Comparison of ENCODE assay signal across 13 cellular contexts in genomic region chr17:47225911-47226688, GRCh38. TPM values are rescaled to one million over a fixed set of nuclear protein-coding genes. Genes with fewer than 3 reads are reported as not detected.
DNase-seq lines count a peak whose midpoint lies in the region; ATAC-seq, FAIRE-seq and TF ChIP-seq lines count a peak whose summit lies in the region.
"Had no signal": no experiment of that assay in that cellular context is flagged by ENCODE, and none has a peak within 500 bp of the region (broad histone marks: within the 10 kb centered on the region; RNA-seq: fewer than 3 reads in every experiment).

No MANE protein-coding gene starts in this region.

- CTCF ChIA-PET in HEK293T (lab: Yijun Ruan, JAX), result no interaction called here

- in situ Hi-C loops in GM23248 (cut with MboI), result no loop called here

- H3K4me3 ChIP-seq in GM23248, result no peak overlapping the region
- no peak overlapping the region for H3K4me3 ChIP-seq in cardiac fibroblast (replicated peaks in 1 of 2; ENCODE audit: low read depth in 2 of 2, low read length in 2 of 2)
- H3K4me3 ChIP-seq in kidney (ENCODE audit: low read length in 2 of 2), result no peak overlapping the region
- H3K4me3 ChIP-seq in small intestine (ENCODE audit: low read depth in 1 of 2, low read length in 2 of 2), result no peak overlapping the region
- H3K4me3 ChIP-seq: SJCRH30 had no signal

- POLR2A ChIA-PET in HEK293T (lab: Yijun Ruan, JAX), result interaction anchor here (0.5 kb wide), 1 partner anchor 159 kb away, joined by 3 read pairs; no protein-coding TSS in a partner anchor

- H3K9ac ChIP-seq in GM23248 (0 out of 2 replicates have a peak overlapping the region, but pooled peaks have one; percentile 5), kidney (ENCODE audit: low read length in 2 of 2) (peak overlapping the region in 1 of 2 donors; percentile 37)

- no peaks in the 10 kb centered on the region for H3K9me3 ChIP-seq in GM23248 (ENCODE audit: low read depth)
- H3K9me3 ChIP-seq in kidney (ENCODE audit: control insufficient read depth in 1 of 2, low read length in 2 of 2), result no peaks in the 10 kb centered on the region
- no peaks in the 10 kb centered on the region for H3K9me3 ChIP-seq in small intestine (ENCODE audit: control insufficient read depth, low read depth)

- intact Hi-C loops in kidney (cut with DNase I), result no loop called here

- H3K4me2 ChIP-seq in GM23248 (ENCODE audit: unreplicated experiment), result peak overlapping the region; percentile 67

- H3K4me1 ChIP-seq in GM23248 (ENCODE audit: insufficient read depth) (peaks cover 25% of the 10 kb centered on the region), kidney (ENCODE audit: control insufficient read depth in 1 of 2, insufficient read depth in 1 of 2, low read depth in 1 of 2, low read length in 2 of 2) (peaks cover 24 to 32% of the 10 kb centered on the region in 2 donors), small intestine (ENCODE audit: control insufficient read depth in 2 of 2, insufficient read depth in 1 of 2, low read depth in 1 of 2, low read length in 1 of 2) (peaks cover 11 to 12% of the 10 kb centered on the region in 2 donors)

- H3K27me3 ChIP-seq in GM23248 (replicated peaks; ENCODE audit: insufficient read depth), result no peaks in the 10 kb centered on the region
- no peaks in the 10 kb centered on the region for H3K27me3 ChIP-seq in small intestine (ENCODE audit: control insufficient read depth in 2 of 2, insufficient read depth in 2 of 2, low read length in 2 of 2)
- H3K27me3 ChIP-seq: SJCRH30 had no signal

- H3K27ac ChIP-seq in GM23248, result peak overlapping the region; percentile 48; the same call in 1 of the 2 replicates
- H3K27ac ChIP-seq in kidney (ENCODE audit: low read depth in 2 of 2, low read length in 2 of 2), result peak overlapping the region; percentile 72 to 87
- H3K27ac ChIP-seq in small intestine (ENCODE audit: low read depth in 1 of 2, low read length in 1 of 2), result peak overlapping the region; percentile 42 to 43

- H3K79me2 ChIP-seq in GM23248 (ENCODE audit: insufficient read depth), result no peaks in the 10 kb centered on the region

- no peak for FAIRE-seq in kidney (lab: Jason Lieb, UNC)
- FAIRE-seq in small intestine (lab: Jason Lieb, UNC), result no peak

- peak; percentile 18 for DNase-seq in GM23248
- DNase-seq in cardiac fibroblast (ENCODE audit: low read depth in 2 of 2), result peak; percentile 35
- no peak for DNase-seq in kidney
- no peak for DNase-seq in small intestine
- DNase-seq in ureter (ENCODE audit: low spot score), result no peak
- no peak for DNase-seq in HEK293T (ENCODE audit: extremely low spot score)
- DNase-seq in nucleus accumbens (lab: John Stamatoyannopoulos, UW), result no peak
- DNase-seq: CD4-positive, alpha-beta memory T cell; NCI-H1436; NCI-H526 treated with DMSO at 0.1 percent for 48 hours had no signal

- H4K20me1 ChIP-seq in GM23248 (ENCODE audit: insufficient read depth), result no peaks in the 10 kb centered on the region

- WGBS in GM23248 (ENCODE audit: low coverage in 1 of 2, low lambda C conversion rate in 2 of 2, missing lambda C conversion rate in 2 of 2), 2 experiments, result 95 to 97% methylated on average over 2 of the region's 2 CpGs
- 91 to 96% (median 95%) methylated on average over 2 of the region's 2 CpGs for WGBS in small intestine, 3 donors

- peaks cover 21% of the 10 kb centered on the region for H3F3A ChIP-seq in GM23248 (ENCODE audit: insufficient read depth)

- ATAC-seq in HG03025 (IDR thresholded peaks at IDR 0.05; ENCODE audit: low FRiP score, unreplicated experiment), result no peak
- ATAC-seq: WTC11 had no signal

- 0 out of 2 replicates have a peak overlapping the region, but pooled peaks have one; percentile 71 for H2AFZ ChIP-seq in GM23248

- TF ChIP-seq CTCF in cardiac fibroblast (IDR thresholded peaks at IDR 0.05; ENCODE audit: low read depth, low read length), result no peak
- no peak for TF ChIP-seq CTCF in kidney (IDR thresholded peaks at IDR 0.05; ENCODE audit: borderline replicate concordance, extremely low read depth, insufficient read depth)

- H3K36me3 ChIP-seq in GM23248 (ENCODE audit: low read depth) (no peaks in the 10 kb centered on the region), kidney (ENCODE audit: control insufficient read depth in 1 of 2, insufficient read depth in 2 of 2, low read length in 2 of 2) (no peaks in the 10 kb centered on the region), small intestine (ENCODE audit: control insufficient read depth in 2 of 2, insufficient read depth in 2 of 2, low read length in 2 of 2) (no peaks in the 10 kb centered on the region)
- H3K36me3 ChIP-seq: SJCRH30 had no signal

- H3K9me2 ChIP-seq in GM23248 (ENCODE audit: insufficient read depth), result no peaks in the 10 kb centered on the region

TF ChIP-seq in HEK293T, 16 proteins besides CTCF, POLR2A, EP300 and RAD21:
- TF ChIP-seq SUZ12 (IDR thresholded peaks at IDR 0.05) (no peak), TARDBP (IDR thresholded peaks at IDR 0.05) (no peak), PKNOX1 (IDR thresholded peaks at IDR 0.05) (no peak)

RNA-seq across cellular contexts. Expression of gene MYL4, which starts 17.0 kb away (rescaled TPM):
- not detected in 2 replicates for total RNA-seq in GM23248 (2014; rRNA removed; shearing (Covaris generic))
- 0.87 TPM in 1 of 2 replicates, not detected in the other for polyA plus RNA-seq in GM23248 (2016; fragmentation: Nextera tagmentation; extraction: Ambion mirVana)
- not detected for total RNA-seq in kidney
- polyA plus RNA-seq in kidney (ENCODE audit: insufficient read depth, low read depth, low replicate concordance), result 1.0 TPM
- polyA plus RNA-seq in small intestine, result under 1 TPM in 1 of 3 donors, not detected in 2; 0.31 TPM
- total RNA-seq in ureter, result not detected
- total RNA-seq: CD4-positive, alpha-beta memory T cell had no signal
- polyA plus RNA-seq: CD4-positive, alpha-beta memory T cell had no signal

RNA-seq across cellular contexts. Expression of gene ITGB3, which starts 27.5 kb away (rescaled TPM):
- 6.7 and 7.2 TPM in 2 replicates for total RNA-seq in GM23248 (2014; rRNA removed; shearing (Covaris generic))
- polyA plus RNA-seq in GM23248 (2016; fragmentation: Nextera tagmentation; extraction: Ambion mirVana) (3.4 and 3.5 TPM in 2 replicates), kidney (ENCODE audit: insufficient read depth, low read depth, low replicate concordance) (7.1 TPM), small intestine (1 to 10 TPM in 1 of 3 donors, under 1 TPM in 2; 0.54 to 4.8 (median 0.67) TPM)
- total RNA-seq in kidney (88.8 TPM), ureter (13.2 TPM)
- total RNA-seq: CD4-positive, alpha-beta memory T cell had no signal
- polyA plus RNA-seq: CD4-positive, alpha-beta memory T cell had no signal

RNA-seq across cellular contexts. Expression of gene CDC27, which starts 37.0 kb away (rescaled TPM):
- total RNA-seq in GM23248 (2014; rRNA removed; shearing (Covaris generic)), result 66.1 and 91.5 TPM in 2 replicates
- polyA plus RNA-seq in GM23248 (2016; fragmentation: Nextera tagmentation; extraction: Ambion mirVana) (106 and 113 TPM in 2 replicates), kidney (ENCODE audit: insufficient read depth, low read depth, low replicate concordance) (18.2 TPM), small intestine (10 to 100 TPM in 2 of 3 donors, 1 to 10 TPM in 1; 5.9 to 25.2 (median 13.9) TPM)
- total RNA-seq in kidney (78.2 TPM), ureter (80.3 TPM)

Comparison
In these comparisons a context has a peak if more than half of its experiments do, and no peak if none do; other contexts are left out.
1. DNase-seq: peak in GM23248 (single experiment) and cardiac fibroblast (2 of 2); none in kidney (single experiment), small intestine (single experiment), ureter (single experiment), HEK293T (single experiment) and nucleus accumbens (0 of 56).
2. Peak in every context shown above with its lines, with median percentiles within 50 percentile points of each other: H3K27ac ChIP-seq.